Comparison of ENCODE assay signal across 12 cellular contexts in the genomic region with DNA sequence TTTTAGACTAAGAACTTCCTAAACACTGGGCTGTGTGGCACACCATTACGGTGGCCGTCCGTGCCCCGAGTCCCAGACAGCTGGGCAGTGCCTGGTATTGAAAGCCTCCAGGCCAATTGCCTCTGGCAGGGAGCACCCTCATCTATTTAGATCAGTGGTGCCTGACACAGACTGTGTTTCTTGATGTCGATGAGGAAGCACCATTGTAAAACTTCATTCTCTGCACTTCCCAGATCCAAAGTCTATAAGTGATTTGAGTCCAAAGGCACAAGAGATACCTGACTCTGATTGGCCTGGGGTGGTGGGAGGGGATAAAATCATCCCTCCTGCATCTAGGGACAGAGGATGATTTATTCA.
"Had no signal": no experiment of that assay in that cellular context is flagged by ENCODE, and none has a peak within 500 bp of the region (broad histone marks: within the 10 kb centered on the region; RNA-seq: fewer than 3 reads in every experiment).

No MANE protein-coding gene starts in this region.

- H3K36me3 ChIP-seq: lower lobe of right lung had no signal

- H3K27ac ChIP-seq: lower lobe of right lung had no signal

- DNase-seq: activated CD4-positive, alpha-beta T cell treated with anti-CD3 and anti-CD28 coated beads, Interleukin-2, amount 50 U/mL, for 4 hours; activated CD4-positive, CD25-positive, alpha-beta regulatory T cell treated with anti-CD3 and anti-CD28 coated beads, Interleukin-2, amount 50 U/mL, for 72 hours; activated gamma-delta T cell treated with Interleukin-2 at 50 U/mL for 16 hours; activated naive CD8-positive, alpha-beta T cell treated with anti-CD3 and anti-CD28 coated beads, Interleukin-2, amount 10 ng/mL, durations not matched to agents 7 days and 5 days; activated T-cell treated with anti-CD3 and anti-CD28 coated beads, Interleukin-2, amount 50 U/mL, for 4 hours; anterior cingulate cortex; effector CD4-positive, alpha-beta T cell; hypothalamus; lower lobe of right lung; natural killer cell; occipital lobe; stimulated activated CD4-positive, alpha-beta T cell treated with anti-CD3 and anti-CD28 coated beads, Interleukin-2, amount 100 ng/mL, for 48 hours had no signal

- ATAC-seq: activated T-cell treated with anti-CD3 and anti-CD28 coated beads, Interleukin-2, amount 50 U/mL, for 4 hours; lower lobe of right lung; natural killer cell had no signal

- H3K4me3 ChIP-seq: lower lobe of right lung had no signal

- H3K9me3 ChIP-seq: lower lobe of right lung had no signal
